Comparison of ENCODE assay signal across 1 cellular context in genomic region chr12:76084277-76085158, GRCh38.
TF ChIP-seq lines count a peak whose summit lies in the region.

TSS of gene NAP1L1 (minus strand) at chr12:76084685. CDS start at chr12:76074219, 10,466 bp downstream.

TF ChIP-seq in HepG2, 621 proteins besides CTCF, POLR2A, EP300 and RAD21 (continued from another document and continues in another):
- TF ChIP-seq TFAP4 (IDR thresholded peaks at IDR 0.05; ENCODE audit: borderline replicate concordance, low read depth), result peak; percentile 23; the same call in 1 of the 2 replicates
- no peak for TF ChIP-seq PTBP1 (IDR thresholded peaks at IDR 0.05; ENCODE audit: low read depth, low read length, poor library complexity, severe bottlenecking)
- TF ChIP-seq TP53 (CRISPR knock-in tag; conservative IDR thresholded peaks at IDR 0.05), result 0 out of 2 replicates have a peak, but pooled peaks have one; percentile 20
- TF ChIP-seq SMAD3 (CRISPR knock-in tag; IDR thresholded peaks at IDR 0.05), result no peak; the same call in 1 of the 2 replicates
- TF ChIP-seq KMT2B (CRISPR knock-in tag; IDR thresholded peaks at IDR 0.05), result peak; percentile 68; the same call in 1 of the 2 replicates
- TF ChIP-seq ZNF577 (CRISPR knock-in tag; IDR thresholded peaks at IDR 0.05; ENCODE audit: borderline replicate concordance, low read depth), result no peak
- peak; percentile 91 for TF ChIP-seq ZFY (CRISPR knock-in tag; IDR thresholded peaks at IDR 0.05)
- TF ChIP-seq ZNF430 (CRISPR knock-in tag; IDR thresholded peaks at IDR 0.05), result no peak
- no peak for TF ChIP-seq NFE2L2 (IDR thresholded peaks at IDR 0.05; ENCODE audit: low read length)
- 0 out of 2 replicates have a peak, but pooled peaks have one; percentile 36 for TF ChIP-seq DZIP1 (CRISPR knock-in tag; IDR thresholded peaks at IDR 0.05)
- no peak for TF ChIP-seq BRCA1 (CRISPR knock-in tag; IDR thresholded peaks at IDR 0.05)
- no peak for TF ChIP-seq ZNF468 (CRISPR knock-in tag; IDR thresholded peaks at IDR 0.05)
- TF ChIP-seq ZNF280D (CRISPR knock-in tag; IDR thresholded peaks at IDR 0.05), result no peak
- peak; percentile 0 for TF ChIP-seq ZNF407 (CRISPR knock-in tag; IDR thresholded peaks at IDR 0.05; ENCODE audit: not compliant biosample characterization)
- TF ChIP-seq HOMEZ (CRISPR knock-in tag; IDR thresholded peaks at IDR 0.05; ENCODE audit: low read depth), result no peak
- TF ChIP-seq SRSF1 (optimal IDR thresholded peaks at IDR 0.05; ENCODE audit: low read depth, low read length), result peak; percentile 41
- TF ChIP-seq HNF4A (CRISPR knock-in tag; IDR thresholded peaks at IDR 0.05), result no peak
- no peak for TF ChIP-seq BHLHE40 (IDR thresholded peaks at IDR 0.05; ENCODE audit: low read length)
- TF ChIP-seq NFRKB (IDR thresholded peaks at IDR 0.05), result no peak
- no peak for TF ChIP-seq ERF (CRISPR knock-in tag; IDR thresholded peaks at IDR 0.05)
- no peak for TF ChIP-seq MEIS1 (CRISPR knock-in tag; IDR thresholded peaks at IDR 0.05; ENCODE audit: borderline replicate concordance)
- TF ChIP-seq AGO1 (IDR thresholded peaks at IDR 0.05; ENCODE audit: low read depth, low read length, poor library complexity, severe bottlenecking), result peak; percentile 28
- no peak for TF ChIP-seq THRA (CRISPR knock-in tag; IDR thresholded peaks at IDR 0.05; ENCODE audit: borderline replicate concordance)
- TF ChIP-seq HNRNPUL1 (IDR thresholded peaks at IDR 0.05; ENCODE audit: low read depth, low read length), result no peak
- peak; percentile 52; the same call in 1 of the 2 replicates for TF ChIP-seq MXD4 (CRISPR knock-in tag; IDR thresholded peaks at IDR 0.05)
- no peak for TF ChIP-seq MEIS2 (CRISPR knock-in tag; IDR thresholded peaks at IDR 0.05)
- TF ChIP-seq NFE2L1 (CRISPR knock-in tag; IDR thresholded peaks at IDR 0.05; ENCODE audit: borderline replicate concordance), result no peak
- peak; percentile 66; the same call in 1 of the 2 replicates for TF ChIP-seq PBX3 (CRISPR knock-in tag; IDR thresholded peaks at IDR 0.05; ENCODE audit: borderline replicate concordance)
- TF ChIP-seq ZBTB25 (CRISPR knock-in tag; IDR thresholded peaks at IDR 0.05), result no peak; the same call in 1 of the 2 replicates
- TF ChIP-seq ZNF598 (CRISPR knock-in tag; IDR thresholded peaks at IDR 0.05; ENCODE audit: borderline replicate concordance), result peak; percentile 75; the same call in 1 of the 2 replicates
- TF ChIP-seq MTF2 (CRISPR knock-in tag; IDR thresholded peaks at IDR 0.05; ENCODE audit: borderline replicate concordance), result no peak
- no peak for TF ChIP-seq GPBP1L1 (CRISPR knock-in tag; IDR thresholded peaks at IDR 0.05)
- TF ChIP-seq ZBTB20 (CRISPR knock-in tag; IDR thresholded peaks at IDR 0.05; ENCODE audit: borderline replicate concordance, low read depth), result peak; percentile 1; the same call in 1 of the 2 replicates
